In the genomic region with DNA sequence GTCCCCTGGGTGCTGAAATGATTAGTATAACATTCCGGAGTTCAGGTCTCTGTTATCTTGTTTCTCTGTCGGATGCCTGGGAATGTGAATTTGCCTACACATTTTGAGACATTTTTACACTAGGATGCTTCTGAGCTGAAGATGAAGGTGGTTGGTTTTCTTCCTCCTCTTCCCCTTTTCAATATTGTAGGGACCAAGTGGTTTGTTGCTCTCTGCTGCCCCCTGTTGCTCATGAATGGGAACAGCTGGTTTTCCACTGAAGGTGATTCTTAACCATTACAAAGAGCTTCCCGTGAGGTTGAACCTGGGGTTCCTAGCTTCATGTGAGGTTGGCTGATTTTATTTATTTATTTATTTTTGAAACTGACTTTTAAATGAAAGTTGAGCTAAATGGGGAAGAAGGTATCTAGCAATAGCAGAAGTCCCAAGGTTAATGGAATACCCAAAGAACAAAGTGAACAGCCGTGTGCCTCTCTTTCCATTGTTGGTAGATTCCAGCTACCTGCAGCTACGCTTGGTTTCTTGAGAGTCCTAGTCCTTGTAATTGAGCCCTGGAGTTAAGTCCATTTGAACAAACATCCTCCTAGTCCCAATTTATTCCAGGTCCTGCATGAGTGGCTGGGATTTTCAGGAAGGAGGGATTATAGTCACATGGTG, we compare ENCODE assay signal across 9 cellular contexts.
DNase-seq lines count a peak whose midpoint lies in the region; ATAC-seq, FAIRE-seq and TF ChIP-seq lines count a peak whose summit lies in the region.
"Had no signal": no experiment of that assay in that cellular context is flagged by ENCODE, and none has a peak within 500 bp of the region (broad histone marks: within the 10 kb centered on the region; RNA-seq: fewer than 3 reads in every experiment).

No MANE protein-coding gene starts in this region.

- TF ChIP-seq EP300 in A549 (IDR thresholded peaks at IDR 0.05) = no peak

- no peak for FAIRE-seq in A549 (lab: Jason Lieb, UNC)
- FAIRE-seq: endometrium had no signal

- H3K4me1 Mint-ChIP-seq in nephron progenitor cell = peaks cover 5% of the 10 kb centered on the region

- no peak overlapping the region for H3K4me3 Mint-ChIP-seq in nephron progenitor cell

- in situ Hi-C loops in G401 (cut with HindIII; ENCODE audit: low sequenced_read_pairs) = no loop called here

- peak in 1 of 2 experiments; percentile 56; a peak in 3 of 5 replicates for TF ChIP-seq RAD21 in A549 (conservative IDR thresholded peaks at IDR 0.05 in 1 of 2, IDR thresholded peaks at IDR 0.05 in 1 of 2)

- H3K9me3 Mint-ChIP-seq in nephron progenitor cell = no peaks in the 10 kb centered on the region

- ATAC-seq in A549 (peak in 1 of 2 experiments; percentile 47; a peak in 1 of 6 replicates), HG03439 (IDR thresholded peaks at IDR 0.05; ENCODE audit: unreplicated experiment) (no peak), GM18861 (IDR thresholded peaks at IDR 0.05; ENCODE audit: unreplicated experiment) (no peak), GM18517 (IDR thresholded peaks at IDR 0.05; ENCODE audit: unreplicated experiment) (no peak)

- H3K27ac Mint-ChIP-seq in nephron progenitor cell = no peak overlapping the region

- no peak for TF ChIP-seq POLR2A in A549 (IDR thresholded peaks at IDR 0.05; ENCODE audit: low read length)

- peaks cover 23% of the 10 kb centered on the region for H3K27me3 Mint-ChIP-seq in nephron progenitor cell (ENCODE audit: low read depth, poor library complexity)

- TF ChIP-seq CTCF in A549 (IDR thresholded peaks at IDR 0.05) (no peak), cardiac fibroblast (IDR thresholded peaks at IDR 0.05; ENCODE audit: low read depth, low read length) (peak; percentile 35), nephron progenitor cell (IDR thresholded peaks at IDR 0.05) (peak; percentile 77)

- no peaks in the 10 kb centered on the region; the same call in 2 of the 3 replicates for H3K9me3 ChIP-seq in A549

- no peaks in the 10 kb centered on the region for H3K36me3 Mint-ChIP-seq in nephron progenitor cell (ENCODE audit: low read depth)

- POLR2A ChIA-PET in A549 (lab: Yijun Ruan, JAX) = interaction anchor here (0.5 kb wide), 1 partner anchor 85 kb away, joined by 4 read pairs; no protein-coding TSS in a partner anchor

- no peak overlapping the region for H3K27ac ChIP-seq in A549

- DNase-seq in A549 (ENCODE audit: low read depth in 1 of 2, low spot score in 1 of 2) (peak; percentile 7 to 27), G401 (ENCODE audit: low spot score) (peak; percentile 86), NCI-H69 (lab: John Stamatoyannopoulos, UW) (peak; percentile 20), cardiac fibroblast (ENCODE audit: low read depth in 2 of 2) (peak in 1 of 2 donors; percentile 3), nephron progenitor cell (peak; percentile 69)

- CTCF ChIA-PET in A549 (lab: Yijun Ruan, JAX) = interaction anchor here (0.7 to 0.9 kb wide), 2 partner anchors 19 to 846 kb away, joined by 3 read pairs; no protein-coding TSS in a partner anchor

- H3K4me3 ChIP-seq in A549 (no peak overlapping the region), cardiac fibroblast (replicated peaks in 1 of 2; ENCODE audit: low read depth in 2 of 2, low read length in 2 of 2) (no peak overlapping the region)

- 22% methylated on average over 5 of the region's 5 CpGs for WGBS in A549 (ENCODE audit: missing lambda C conversion rate)

- H3K4me1 ChIP-seq in A549 = no peaks in the 10 kb centered on the region

- no peak overlapping the region for H3K4me2 ChIP-seq in A549

TF ChIP-seq in A549, 52 proteins besides CTCF, POLR2A, EP300 and RAD21:
- TF ChIP-seq, protein P1, sequence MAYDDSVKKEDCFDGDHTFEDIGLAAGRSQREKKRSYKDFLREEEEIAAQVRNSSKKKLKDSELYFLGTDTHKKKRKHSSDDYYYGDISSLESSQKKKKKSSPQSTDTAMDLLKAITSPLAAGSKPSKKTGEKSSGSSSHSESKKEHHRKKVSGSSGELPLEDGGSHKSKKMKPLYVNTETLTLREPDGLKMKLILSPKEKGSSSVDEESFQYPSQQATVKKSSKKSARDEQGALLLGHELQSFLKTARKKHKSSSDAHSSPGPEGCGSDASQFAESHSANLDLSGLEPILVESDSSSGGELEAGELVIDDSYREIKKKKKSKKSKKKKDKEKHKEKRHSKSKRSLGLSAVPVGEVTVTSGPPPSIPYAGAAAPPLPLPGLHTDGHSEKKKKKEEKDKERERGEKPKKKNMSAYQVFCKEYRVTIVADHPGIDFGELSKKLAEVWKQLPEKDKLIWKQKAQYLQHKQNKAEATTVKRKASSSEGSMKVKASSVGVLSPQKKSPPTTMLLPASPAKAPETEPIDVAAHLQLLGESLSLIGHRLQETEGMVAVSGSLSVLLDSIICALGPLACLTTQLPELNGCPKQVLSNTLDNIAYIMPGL (CRISPR knock-in tag; IDR thresholded peaks at IDR 0.05; ENCODE audit: borderline replicate concordance) = no peak
- TF ChIP-seq GATA3 (IDR thresholded peaks at IDR 0.05; ENCODE audit: borderline replicate concordance) (no peak), BHLHE40 (IDR thresholded peaks at IDR 0.05; ENCODE audit: low read depth, low read length) (no peak), RNF2 (IDR thresholded peaks at IDR 0.05; ENCODE audit: borderline replicate concordance, low read depth) (no peak), MAZ (IDR thresholded peaks at IDR 0.05; ENCODE audit: borderline replicate concordance, low read depth, low read length) (no peak), HOXB5 (CRISPR knock-in tag; IDR thresholded peaks at IDR 0.05) (no peak), EHF (CRISPR knock-in tag; IDR thresholded peaks at IDR 0.05) (no peak), HOXB13 (CRISPR knock-in tag; IDR thresholded peaks at IDR 0.05; ENCODE audit: low read depth) (no peak), FOSL2 (IDR thresholded peaks at IDR 0.05) (no peak), FOSL2 (CRISPR knock-in tag; IDR thresholded peaks at IDR 0.05) (no peak), NFE2L2 (conservative IDR thresholded peaks at IDR 0.05; ENCODE audit: low read length) (no peak), HOXA7 (CRISPR knock-in tag; IDR thresholded peaks at IDR 0.05) (no peak)
- TF ChIP-seq, protein P2, sequence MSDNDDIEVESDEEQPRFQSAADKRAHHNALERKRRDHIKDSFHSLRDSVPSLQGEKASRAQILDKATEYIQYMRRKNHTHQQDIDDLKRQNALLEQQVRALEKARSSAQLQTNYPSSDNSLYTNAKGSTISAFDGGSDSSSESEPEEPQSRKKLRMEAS (IDR thresholded peaks at IDR 0.05) = no peak
